8 cellular contexts compared by ENCODE assay signal in genomic region chr12:6038160-6038559, GRCh38.
DNase-seq lines count a peak whose midpoint lies in the region; ATAC-seq, FAIRE-seq and TF ChIP-seq lines count a peak whose summit lies in the region.

No MANE protein-coding gene starts in this region.

- no peaks in the 10 kb centered on the region for H3K27me3 ChIP-seq in RWPE2 (ENCODE audit: insufficient read depth, poor library complexity, severe bottlenecking)
- no peaks in the 10 kb centered on the region for H3K27me3 ChIP-seq in keratinocyte (ENCODE audit: control insufficient read depth, extremely low read depth, insufficient read depth, low read length)

- no peaks in the 10 kb centered on the region for H3K9me1 ChIP-seq in keratinocyte (ENCODE audit: control insufficient read depth, extremely low read depth, insufficient read depth, low read length)

- dilution Hi-C loops in keratinocyte (cut with MboI; ENCODE audit: extremely low pct_ligation_motif_present, low sequenced_read_pairs): no loop called here

- no peak for TF ChIP-seq POLR2A in GM12892 (IDR thresholded peaks at IDR 0.05; ENCODE audit: low read depth, low read length)

- H3K9ac ChIP-seq in keratinocyte (ENCODE audit: control insufficient read depth, extremely low read depth, insufficient read depth, low read length): no peak overlapping the region

- H2AFZ ChIP-seq in keratinocyte (ENCODE audit: control insufficient read depth, low read length): no peak overlapping the region

- H3K4me2 ChIP-seq in keratinocyte (ENCODE audit: control insufficient read depth, extremely low read depth, insufficient read depth, low read depth, low read length): no peak overlapping the region

- no peaks in the 10 kb centered on the region for H3K9me3 ChIP-seq in RWPE2 (ENCODE audit: severe bottlenecking)
- H3K9me3 ChIP-seq in keratinocyte (ENCODE audit: control insufficient read depth, low read depth, low read length): no peaks in the 10 kb centered on the region

- H3K27ac ChIP-seq in RWPE2 (ENCODE audit: poor library complexity, severe bottlenecking): no peak overlapping the region
- H3K27ac ChIP-seq in keratinocyte (ENCODE audit: control insufficient read depth, insufficient read depth, low read length): no peak overlapping the region

- TF ChIP-seq CTCF in RWPE2 (IDR thresholded peaks at IDR 0.05; ENCODE audit: poor library complexity, severe bottlenecking) (peak; percentile 55), astrocyte of the spinal cord (IDR thresholded peaks at IDR 0.05; ENCODE audit: low read depth, low read length) (peak; percentile 85), keratinocyte (optimal IDR thresholded peaks at IDR 0.05 in 1 of 3, IDR thresholded peaks at IDR 0.05 in 1 of 3, conservative IDR thresholded peaks at IDR 0.05 in 1 of 3; ENCODE audit: extremely low read depth in 1 of 3, insufficient read depth in 2 of 3, low read length in 3 of 3) (peak; percentile 83 to 93 (median 84))

- ATAC-seq in RWPE2 (ENCODE audit: low read depth) (peak; percentile 44; the same call in 2 of the 3 replicates), GM18858 (IDR thresholded peaks at IDR 0.05; ENCODE audit: unreplicated experiment) (no peak)

- no peaks in the 10 kb centered on the region for H3K36me3 ChIP-seq in RWPE2 (ENCODE audit: low read depth)
- no peaks in the 10 kb centered on the region for H3K36me3 ChIP-seq in keratinocyte (ENCODE audit: control insufficient read depth in 2 of 2, extremely low read depth in 1 of 2, insufficient read depth in 2 of 2, low read length in 2 of 2)

- no peak overlapping the region for H3K4me3 ChIP-seq in RWPE2 (ENCODE audit: severe bottlenecking)
- no peak overlapping the region for H3K4me3 ChIP-seq in astrocyte of the spinal cord (ENCODE audit: low read depth, low read length)
- no peak overlapping the region for H3K4me3 ChIP-seq in keratinocyte (ENCODE audit: control insufficient read depth in 2 of 3, extremely low read depth in 1 of 3, insufficient read depth in 2 of 3, low read depth in 1 of 3, low read length in 3 of 3)

- H4K20me1 ChIP-seq in keratinocyte (ENCODE audit: control insufficient read depth, extremely low read depth, insufficient read depth, low read length): no peaks in the 10 kb centered on the region

- no peaks in the 10 kb centered on the region for H3K4me1 ChIP-seq in RWPE2 (ENCODE audit: insufficient read depth, poor library complexity, severe bottlenecking)
- H3K4me1 ChIP-seq in keratinocyte (ENCODE audit: control insufficient read depth, extremely low read depth, insufficient read depth, low read length): no peaks in the 10 kb centered on the region

- FAIRE-seq in GM12892 (lab: Jason Lieb, UNC) (peak; percentile 27), keratinocyte (lab: Jason Lieb, UNC) (peak; percentile 57)

- DNase-seq in AG08395 (ENCODE audit: low spot score) (peak; percentile 56), GM12892 (ENCODE audit: insufficient read length) (no peak), HuH-7.5 (ENCODE audit: low spot score) (peak; percentile 74), RWPE2 (ENCODE audit: low spot score) (no peak), astrocyte of the spinal cord (ENCODE audit: low read depth, low spot score) (peak; percentile 76), keratinocyte (ENCODE audit: low read depth, low spot score) (peak; percentile 41)
- DNase-seq in stimulated activated CD8-positive, alpha-beta memory T cell treated with anti-CD3 and anti-CD28 coated beads, Interleukin-2, amount 100 ng/mL, for 48 hours (ENCODE audit: low read depth in 2 of 2): peak; percentile 17 to 18

- H3K79me2 ChIP-seq in keratinocyte (ENCODE audit: control insufficient read depth, insufficient read depth, low read length): no peaks in the 10 kb centered on the region

- in situ Hi-C loops in astrocyte of the spinal cord (cut with HindIII; ENCODE audit: low sequenced_read_pairs): no loop called here

Comparison
In these comparisons a context has a peak if more than half of its experiments do, and no peak if none do; other contexts are left out.
1. DNase-seq: peak in AG08395 (single experiment), HuH-7.5 (single experiment), astrocyte of the spinal cord (single experiment), keratinocyte (single experiment) and stimulated activated CD8-positive, alpha-beta memory T cell treated with anti-CD3 and anti-CD28 coated beads, Interleukin-2, amount 100 ng/mL, for 48 hours (2 of 2); none in GM12892 (single experiment) and RWPE2 (single experiment).
2. Peak in every context shown above with its lines, with median percentiles within 50 percentile points of each other: CTCF ChIP-seq.